Comparison of ENCODE assay signal across 1 cellular context in genomic region chr14:68689426-68689825, GRCh38.
TF ChIP-seq lines count a peak whose summit lies in the region.

No MANE protein-coding gene starts in this region.

TF ChIP-seq in H1, 55 proteins besides CTCF, POLR2A, EP300 and RAD21:
- TF ChIP-seq BCL11A (IDR thresholded peaks at IDR 0.05; ENCODE audit: low read depth in 2 of 2, low read length in 2 of 2), result no peak
- TF ChIP-seq NANOG (IDR thresholded peaks at IDR 0.05; ENCODE audit: insufficient read depth, low read depth, low read length, poor library complexity, severe bottlenecking), result no peak
- no peak for TF ChIP-seq POU5F1 (IDR thresholded peaks at IDR 0.05; ENCODE audit: low read depth, low read length)
- TF ChIP-seq ZNF274 (IDR thresholded peaks at IDR 0.05; ENCODE audit: borderline replicate concordance, extremely low read depth, low read length), result no peak
- no peak for TF ChIP-seq RXRA (IDR thresholded peaks at IDR 0.05; ENCODE audit: insufficient read depth, low read depth, low read length)
- TF ChIP-seq BRCA1 (IDR thresholded peaks at IDR 0.05; ENCODE audit: low read depth, low read length), result no peak
- no peak for TF ChIP-seq BACH1 (IDR thresholded peaks at IDR 0.05; ENCODE audit: low read length)
- TF ChIP-seq, protein P1, sequence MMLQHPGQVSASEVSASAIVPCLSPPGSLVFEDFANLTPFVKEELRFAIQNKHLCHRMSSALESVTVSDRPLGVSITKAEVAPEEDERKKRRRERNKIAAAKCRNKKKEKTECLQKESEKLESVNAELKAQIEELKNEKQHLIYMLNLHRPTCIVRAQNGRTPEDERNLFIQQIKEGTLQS (IDR thresholded peaks at IDR 0.05; ENCODE audit: insufficient read depth, low read depth, low read length), result no peak
- no peak for TF ChIP-seq MAFK (IDR thresholded peaks at IDR 0.05; ENCODE audit: low read depth, low read length)
- no peak for TF ChIP-seq GTF2F1 (IDR thresholded peaks at IDR 0.05; ENCODE audit: borderline replicate concordance, low read depth, low read length)
- TF ChIP-seq KDM1A (IDR thresholded peaks at IDR 0.05; ENCODE audit: borderline replicate concordance, low read length), result no peak
- no peak for TF ChIP-seq SIX5 (IDR thresholded peaks at IDR 0.05; ENCODE audit: low read depth, low read length)
- TF ChIP-seq, protein P2, sequence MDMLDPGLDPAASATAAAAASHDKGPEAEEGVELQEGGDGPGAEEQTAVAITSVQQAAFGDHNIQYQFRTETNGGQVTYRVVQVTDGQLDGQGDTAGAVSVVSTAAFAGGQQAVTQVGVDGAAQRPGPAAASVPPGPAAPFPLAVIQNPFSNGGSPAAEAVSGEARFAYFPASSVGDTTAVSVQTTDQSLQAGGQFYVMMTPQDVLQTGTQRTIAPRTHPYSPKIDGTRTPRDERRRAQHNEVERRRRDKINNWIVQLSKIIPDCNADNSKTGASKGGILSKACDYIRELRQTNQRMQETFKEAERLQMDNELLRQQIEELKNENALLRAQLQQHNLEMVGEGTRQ (IDR thresholded peaks at IDR 0.05; ENCODE audit: low read length), result no peak
- TF ChIP-seq, protein P3, sequence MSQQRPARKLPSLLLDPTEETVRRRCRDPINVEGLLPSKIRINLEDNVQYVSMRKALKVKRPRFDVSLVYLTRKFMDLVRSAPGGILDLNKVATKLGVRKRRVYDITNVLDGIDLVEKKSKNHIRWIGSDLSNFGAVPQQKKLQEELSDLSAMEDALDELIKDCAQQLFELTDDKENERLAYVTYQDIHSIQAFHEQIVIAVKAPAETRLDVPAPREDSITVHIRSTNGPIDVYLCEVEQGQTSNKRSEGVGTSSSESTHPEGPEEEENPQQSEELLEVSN (IDR thresholded peaks at IDR 0.05), result no peak
